In genomic region chr17:49739662-49740271, GRCh38 we compare ENCODE assay signal across 9 cellular contexts. TPM values are rescaled to one million over a fixed set of nuclear protein-coding genes. Genes with fewer than 3 reads are reported as not detected.
DNase-seq lines count a peak whose midpoint lies in the region; TF ChIP-seq lines count a peak whose summit lies in the region.
"Had no signal": no experiment of that assay in that cellular context is flagged by ENCODE, and none has a peak within 500 bp of the region (broad histone marks: within the 10 kb centered on the region; RNA-seq: fewer than 3 reads in every experiment).

No MANE protein-coding gene starts in this region.

- no peaks in the 10 kb centered on the region for H3K27me3 ChIP-seq in uterus
- H3K27me3 ChIP-seq: dorsolateral prefrontal cortex had no signal

- H3K4me3 ChIP-seq in uterus, result no peak overlapping the region
- H3K4me3 ChIP-seq: dorsolateral prefrontal cortex had no signal

- TF ChIP-seq CTCF in uterus (IDR thresholded peaks at IDR 0.05), result no peak

- TF ChIP-seq POLR2A in uterus (IDR thresholded peaks at IDR 0.05), result no peak

- H3K27ac ChIP-seq in uterus, result peak overlapping the region; percentile 93 to 98

- no peaks in the 10 kb centered on the region for H3K36me3 ChIP-seq in uterus

- peak; percentile 86 for DNase-seq in CD1c-positive myeloid dendritic cell (ENCODE audit: extremely low spot score)
- peak; percentile 51 for DNase-seq in H4 (ENCODE audit: low spot score)
- DNase-seq in NCI-H2227 (lab: John Stamatoyannopoulos, UW; ENCODE audit: unreplicated experiment), result peak; percentile 72
- DNase-seq in activated CD4-positive, alpha-beta T cell treated with anti-CD3 and anti-CD28 coated beads, Interleukin-2, amount 50 U/mL, for 4 hours, result peak; percentile 84 to 85
- DNase-seq in effector CD8-positive, alpha-beta T cell (lab: John Stamatoyannopoulos, UW), result peak; percentile 83
- peak; percentile 92 for DNase-seq in posterior vena cava (ENCODE audit: low spot score)
- DNase-seq in uterus, result peak; percentile 76 to 89
- DNase-seq in GM03348 (ENCODE audit: low spot score), result no peak

- peaks cover 13 to 25% of the 10 kb centered on the region in 2 donors for H3K4me1 ChIP-seq in uterus

- intact Hi-C loops in posterior vena cava (cut with DNase I), result no loop called here
- intact Hi-C loops in uterus (cut with DNase I; ENCODE audit: low total_unique reads), result no loop called here

- H3K9me3 ChIP-seq in uterus, result no peaks in the 10 kb centered on the region

RNA-seq across cellular contexts. Expression of gene FAM117A, which starts 24.2 kb away (rescaled TPM):
- 6.9 and 8.1 TPM in 2 replicates for total RNA-seq in H4 (2014; rRNA removed; shearing (Covaris generic))
- total RNA-seq in posterior vena cava (10 to 100 TPM in 1 of 2 donors, 1 to 10 TPM in 1; 6.5 to 11.1 TPM), uterus (10 to 100 TPM in 3 of 4 donors, 1 to 10 TPM in 1; 2.6 to 40.2 (median 19.5) TPM)

RNA-seq across cellular contexts. Expression of gene SLC35B1, which starts 32.0 kb away (rescaled TPM):
- 142 and 160 TPM in 2 replicates for total RNA-seq in H4 (2014; rRNA removed; shearing (Covaris generic))
- total RNA-seq in posterior vena cava (10 to 100 TPM; 28.1 to 33.3 TPM), uterus (10 to 100 TPM; 23.6 to 49.1 (median 36.3) TPM)

RNA-seq across cellular contexts. Expression of gene KAT7, which starts 48.7 kb away (rescaled TPM):
- 34.0 and 42.3 TPM in 2 replicates for total RNA-seq in H4 (2014; rRNA removed; shearing (Covaris generic))
- total RNA-seq in posterior vena cava (10 to 100 TPM; 50.2 to 58.1 TPM), uterus (100 to 1,000 TPM in 1 of 4 donors, 10 to 100 TPM in 3; 16.8 to 117 (median 40.8) TPM)
